In the genomic region with DNA sequence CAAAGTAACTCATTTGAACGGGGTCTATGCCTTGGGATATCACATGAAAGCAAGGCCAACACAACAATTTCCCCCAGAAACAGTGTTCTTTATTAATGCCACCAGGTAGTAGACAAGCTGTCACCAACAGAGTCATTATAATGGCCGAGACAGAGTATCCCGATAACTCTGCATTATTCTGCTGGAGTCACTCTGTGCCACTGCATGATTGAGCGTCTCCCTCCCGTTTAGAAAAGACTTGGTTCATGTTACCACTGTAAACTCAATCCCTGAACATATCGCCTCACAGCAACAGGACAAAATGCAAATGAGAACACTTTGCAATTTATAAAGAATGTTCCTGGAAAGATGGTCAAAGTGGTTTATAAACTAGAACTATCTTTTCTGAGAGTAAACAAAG, we compare ENCODE assay signal across 25 cellular contexts.
DNase-seq lines count a peak whose midpoint lies in the region; ATAC-seq and TF ChIP-seq lines count a peak whose summit lies in the region.
"Had no signal": no experiment of that assay in that cellular context is flagged by ENCODE, and none has a peak within 500 bp of the region (broad histone marks: within the 10 kb centered on the region; RNA-seq: fewer than 3 reads in every experiment).

No MANE protein-coding gene starts in this region.

- TF ChIP-seq POLR2A in stomach (IDR thresholded peaks at IDR 0.05): no peak

- intact Hi-C loops in activated CD4-positive, alpha-beta memory T cell treated with anti-CD3 and anti-CD28 coated beads for 36 hours (cut with micrococcal nuclease): no loop called here
- intact Hi-C loops in stomach (cut with DNase I; ENCODE audit: low total_unique reads): no loop called here

- H3K36me3 Mint-ChIP-seq in activated CD4-positive, alpha-beta memory T cell treated with anti-CD3 and anti-CD28 coated beads for 36 hours: no peaks in the 10 kb centered on the region
- H3K36me3 Mint-ChIP-seq in activated CD4-positive, alpha-beta memory T cell treated with anti-CD3 and anti-CD28 coated beads, Interleukin-2, amount 10 ng/mL, durations not matched to agents 7 days and 5 days (ENCODE audit: low read depth): no peaks in the 10 kb centered on the region
- peaks cover 1 to 12% of the 10 kb centered on the region in 2 donors for H3K36me3 Mint-ChIP-seq in activated T-cell treated with anti-CD3 and anti-CD28 coated beads, Interleukin-2, amount 50 U/mL, for 72 hours (ENCODE audit: insufficient read depth in 2 of 2)
- H3K36me3 Mint-ChIP-seq in activated naive CD8-positive, alpha-beta T cell treated with anti-CD3 and anti-CD28 coated beads, Interleukin-2, amount 50 U/mL, for 24 hours (ENCODE audit: low read depth): peaks cover 17% of the 10 kb centered on the region
- H3K36me3 Mint-ChIP-seq in activated CD8-positive, alpha-beta memory T cell treated with anti-CD3 and anti-CD28 coated beads, Interleukin-2, amount 10 ng/mL, durations not matched to agents 7 days and 5 days: no peaks in the 10 kb centered on the region
- H3K36me3 Mint-ChIP-seq: CD14-positive monocyte; CD8-positive, alpha-beta memory T cell had no signal

- H3K4me3 ChIP-seq in HEK293 (ENCODE audit: low read depth, low read length) (no peak overlapping the region), stomach (no peak overlapping the region)
- H3K4me3 ChIP-seq: A549; BLaER1 treated with 17β-estradiol and CSF1 and Interleukin-3, amounts not matched to agents 10 nM and 100 nM; GM12878; GM23338 had no signal

- H3K27ac ChIP-seq in HEK293 (ENCODE audit: extremely low read depth, low read depth, low read length): no peak overlapping the region
- no peak overlapping the region for H3K27ac ChIP-seq in stomach
- H3K27ac ChIP-seq: A549; BLaER1 treated with 17β-estradiol and CSF1 and Interleukin-3, amounts not matched to agents 10 nM and 100 nM had no signal

- TF ChIP-seq EP300 in stomach (IDR thresholded peaks at IDR 0.05): no peak

- no peak for DNase-seq in activated CD4-positive, alpha-beta memory T cell treated with anti-CD3 and anti-CD28 coated beads for 36 hours
- no peak for DNase-seq in activated CD4-positive, alpha-beta memory T cell treated with anti-CD3 and anti-CD28 coated beads, Interleukin-2, amount 10 ng/mL, durations not matched to agents 7 days and 5 days
- DNase-seq in activated T-cell treated with anti-CD3 and anti-CD28 coated beads, Interleukin-2, amount 50 U/mL, for 72 hours: no peak
- DNase-seq in activated T-cell treated with anti-CD3 and anti-CD28 coated beads for 4 hours: no peak
- DNase-seq in activated naive CD8-positive, alpha-beta T cell treated with anti-CD3 and anti-CD28 coated beads, Interleukin-2, amount 50 U/mL, for 24 hours: no peak
- no peak for DNase-seq in activated CD8-positive, alpha-beta memory T cell treated with anti-CD3 and anti-CD28 coated beads, Interleukin-2, amount 10 ng/mL, durations not matched to agents 7 days and 5 days
- no peak for DNase-seq in stomach
- DNase-seq: 8988T; ACHN; AML-193; BE2C; CD4-positive, alpha-beta T cell; CD8-positive, alpha-beta memory T cell; DMS 273 treated with DMSO at 0.1 percent for 48 hours; DMS79; EL; GDM1; H9 had no signal

- no peaks in the 10 kb centered on the region for H3K9me3 ChIP-seq in HEK293 (ENCODE audit: control insufficient read depth, insufficient read depth, low read depth, low read length)
- peaks cover 0 to 3% (median 0%) of the 10 kb centered on the region in 4 donors for H3K9me3 ChIP-seq in stomach
- H3K9me3 ChIP-seq: A549; BE2C; BLaER1 treated with 17β-estradiol and CSF1 and Interleukin-3, amounts not matched to agents 10 nM and 100 nM had no signal

- H3K27me3 ChIP-seq in stomach: no peaks in the 10 kb centered on the region
- H3K27me3 ChIP-seq: BE2C; BLaER1 treated with 17β-estradiol and CSF1 and Interleukin-3, amounts not matched to agents 10 nM and 100 nM had no signal

- H3K27ac Mint-ChIP-seq in activated CD4-positive, alpha-beta memory T cell treated with anti-CD3 and anti-CD28 coated beads for 36 hours: peak overlapping the region; percentile 64
- H3K27ac Mint-ChIP-seq in activated CD4-positive, alpha-beta memory T cell treated with anti-CD3 and anti-CD28 coated beads, Interleukin-2, amount 10 ng/mL, durations not matched to agents 7 days and 5 days: no peak overlapping the region
- H3K27ac Mint-ChIP-seq in activated T-cell treated with anti-CD3 and anti-CD28 coated beads, Interleukin-2, amount 50 U/mL, for 72 hours: peak overlapping the region; percentile 70
- H3K27ac Mint-ChIP-seq in activated naive CD8-positive, alpha-beta T cell treated with anti-CD3 and anti-CD28 coated beads, Interleukin-2, amount 50 U/mL, for 24 hours: peak overlapping the region; percentile 78
- H3K27ac Mint-ChIP-seq in activated CD8-positive, alpha-beta memory T cell treated with anti-CD3 and anti-CD28 coated beads, Interleukin-2, amount 10 ng/mL, durations not matched to agents 7 days and 5 days: no peak overlapping the region
- H3K27ac Mint-ChIP-seq: CD14-positive monocyte; CD4-positive, alpha-beta T cell; GM23338; H9 had no signal

- H3K4me1 ChIP-seq in HEK293 (ENCODE audit: control insufficient read depth, insufficient read depth, low read length) (0 out of 2 replicates have a peak, but pooled peaks cover 2% of the 10 kb centered on the region), stomach (no peaks in the 10 kb centered on the region)
- H3K4me1 ChIP-seq: A549; BE2C; BLaER1 treated with 17β-estradiol and CSF1 and Interleukin-3, amounts not matched to agents 10 nM and 100 nM had no signal

- 64 to 71% (median 68%) methylated on average over 5 to 6 of the region's 6 CpGs for WGBS in stomach, 5 donors

- H3K9me3 Mint-ChIP-seq in activated CD4-positive, alpha-beta memory T cell treated with anti-CD3 and anti-CD28 coated beads for 36 hours: no peaks in the 10 kb centered on the region
- no peaks in the 10 kb centered on the region for H3K9me3 Mint-ChIP-seq in activated CD4-positive, alpha-beta memory T cell treated with anti-CD3 and anti-CD28 coated beads, Interleukin-2, amount 10 ng/mL, durations not matched to agents 7 days and 5 days
- no peaks in the 10 kb centered on the region for H3K9me3 Mint-ChIP-seq in activated T-cell treated with anti-CD3 and anti-CD28 coated beads, Interleukin-2, amount 50 U/mL, for 72 hours
- H3K9me3 Mint-ChIP-seq in activated naive CD8-positive, alpha-beta T cell treated with anti-CD3 and anti-CD28 coated beads, Interleukin-2, amount 50 U/mL, for 24 hours: peaks cover 5% of the 10 kb centered on the region
- H3K9me3 Mint-ChIP-seq in activated CD8-positive, alpha-beta memory T cell treated with anti-CD3 and anti-CD28 coated beads, Interleukin-2, amount 10 ng/mL, durations not matched to agents 7 days and 5 days (ENCODE audit: low read depth): no peaks in the 10 kb centered on the region
- H3K9me3 Mint-ChIP-seq: CD4-positive, alpha-beta T cell; CD8-positive, alpha-beta memory T cell; H9 had no signal

- CTCF ChIA-PET in activated CD4-positive, alpha-beta memory T cell treated with anti-CD3 and anti-CD28 coated beads for 36 hours (lab: Charles Lee): no interaction called here
- CTCF ChIA-PET in activated CD4-positive, alpha-beta memory T cell treated with anti-CD3 and anti-CD28 coated beads, Interleukin-2, amount 10 ng/mL, durations not matched to agents 7 days and 5 days (lab: Charles Lee): no interaction called here
- CTCF ChIA-PET in HEK293 (lab: Yijun Ruan, JAX): no interaction called here
- CTCF ChIA-PET in activated CD8-positive, alpha-beta memory T cell treated with anti-CD3 and anti-CD28 coated beads, Interleukin-2, amount 10 ng/mL, durations not matched to agents 7 days and 5 days (lab: Charles Lee): no interaction called here

- POLR2A ChIA-PET in activated CD4-positive, alpha-beta memory T cell treated with anti-CD3 and anti-CD28 coated beads for 36 hours (lab: Charles Lee): no interaction called here
- POLR2A ChIA-PET in activated CD4-positive, alpha-beta memory T cell treated with anti-CD3 and anti-CD28 coated beads, Interleukin-2, amount 10 ng/mL, durations not matched to agents 7 days and 5 days (lab: Charles Lee): no interaction called here
- POLR2A ChIA-PET in HEK293 (lab: Yijun Ruan, JAX): no interaction called here

- H3K4me3 Mint-ChIP-seq in activated CD4-positive, alpha-beta memory T cell treated with anti-CD3 and anti-CD28 coated beads for 36 hours: no peak overlapping the region
- H3K4me3 Mint-ChIP-seq in activated CD4-positive, alpha-beta memory T cell treated with anti-CD3 and anti-CD28 coated beads, Interleukin-2, amount 10 ng/mL, durations not matched to agents 7 days and 5 days: no peak overlapping the region
- peak overlapping the region in 1 of 2 donors; percentile 49 for H3K4me3 Mint-ChIP-seq in activated T-cell treated with anti-CD3 and anti-CD28 coated beads, Interleukin-2, amount 50 U/mL, for 72 hours
- no peak overlapping the region for H3K4me3 Mint-ChIP-seq in activated naive CD8-positive, alpha-beta T cell treated with anti-CD3 and anti-CD28 coated beads, Interleukin-2, amount 50 U/mL, for 24 hours
- no peak overlapping the region for H3K4me3 Mint-ChIP-seq in activated CD8-positive, alpha-beta memory T cell treated with anti-CD3 and anti-CD28 coated beads, Interleukin-2, amount 10 ng/mL, durations not matched to agents 7 days and 5 days
- H3K4me3 Mint-ChIP-seq: CD14-positive monocyte; CD4-positive, alpha-beta T cell; GM23338; H9 had no signal

- no peak for ATAC-seq in activated T-cell treated with anti-CD3 and anti-CD28 coated beads, Interleukin-2, amount 50 U/mL, for 72 hours (replicated peaks in 1 of 2)
- ATAC-seq in activated naive CD8-positive, alpha-beta T cell treated with anti-CD3 and anti-CD28 coated beads, Interleukin-2, amount 50 U/mL, for 24 hours: no peak
- no peak for ATAC-seq in activated CD8-positive, alpha-beta memory T cell treated with anti-CD3 and anti-CD28 coated beads, Interleukin-2, amount 10 ng/mL, durations not matched to agents 7 days and 5 days
- ATAC-seq: A549, GM12878, GM23338, HCT116 had no signal

- TF ChIP-seq CTCF in HEK293 (tag by site-specific recombination; IDR thresholded peaks at IDR 0.05) (no peak), stomach (IDR thresholded peaks at IDR 0.05) (no peak)

- peaks cover 28% of the 10 kb centered on the region for H3K4me1 Mint-ChIP-seq in activated CD4-positive, alpha-beta memory T cell treated with anti-CD3 and anti-CD28 coated beads for 36 hours (ENCODE audit: low read depth)
- H3K4me1 Mint-ChIP-seq in activated CD4-positive, alpha-beta memory T cell treated with anti-CD3 and anti-CD28 coated beads, Interleukin-2, amount 10 ng/mL, durations not matched to agents 7 days and 5 days: peaks cover 6% of the 10 kb centered on the region
- peaks cover 52% of the 10 kb centered on the region for H3K4me1 Mint-ChIP-seq in activated T-cell treated with anti-CD3 and anti-CD28 coated beads, Interleukin-2, amount 50 U/mL, for 72 hours (ENCODE audit: low read depth)
- peaks cover 53% of the 10 kb centered on the region for H3K4me1 Mint-ChIP-seq in activated naive CD8-positive, alpha-beta T cell treated with anti-CD3 and anti-CD28 coated beads, Interleukin-2, amount 50 U/mL, for 24 hours
- no peaks in the 10 kb centered on the region for H3K4me1 Mint-ChIP-seq in activated CD8-positive, alpha-beta memory T cell treated with anti-CD3 and anti-CD28 coated beads, Interleukin-2, amount 10 ng/mL, durations not matched to agents 7 days and 5 days
- H3K4me1 Mint-ChIP-seq: CD14-positive monocyte, GM23338, H9 had no signal

- H3K36me3 ChIP-seq in HEK293 (ENCODE audit: control insufficient read depth in 2 of 2, insufficient read depth in 1 of 2, low read length in 2 of 2): no peaks in the 10 kb centered on the region
- H3K36me3 ChIP-seq in stomach: no peaks in the 10 kb centered on the region
- H3K36me3 ChIP-seq: BE2C; BLaER1 treated with 17β-estradiol and CSF1 and Interleukin-3, amounts not matched to agents 10 nM and 100 nM had no signal

- no peaks in the 10 kb centered on the region for H3K27me3 Mint-ChIP-seq in activated CD4-positive, alpha-beta memory T cell treated with anti-CD3 and anti-CD28 coated beads for 36 hours
- no peaks in the 10 kb centered on the region for H3K27me3 Mint-ChIP-seq in activated CD4-positive, alpha-beta memory T cell treated with anti-CD3 and anti-CD28 coated beads, Interleukin-2, amount 10 ng/mL, durations not matched to agents 7 days and 5 days
- no peaks in the 10 kb centered on the region for H3K27me3 Mint-ChIP-seq in activated T-cell treated with anti-CD3 and anti-CD28 coated beads, Interleukin-2, amount 50 U/mL, for 72 hours (ENCODE audit: low read depth)
- no peaks in the 10 kb centered on the region for H3K27me3 Mint-ChIP-seq in activated naive CD8-positive, alpha-beta T cell treated with anti-CD3 and anti-CD28 coated beads, Interleukin-2, amount 50 U/mL, for 24 hours
- H3K27me3 Mint-ChIP-seq in activated CD8-positive, alpha-beta memory T cell treated with anti-CD3 and anti-CD28 coated beads, Interleukin-2, amount 10 ng/mL, durations not matched to agents 7 days and 5 days: no peaks in the 10 kb centered on the region
- H3K27me3 Mint-ChIP-seq: CD4-positive, alpha-beta T cell had no signal

Comparison
In these comparisons a context has a peak if more than half of its experiments do, and no peak if none do; other contexts are left out.
1. H3K27ac Mint-ChIP-seq: peak in activated CD4-positive, alpha-beta memory T cell treated with anti-CD3 and anti-CD28 coated beads for 36 hours (single experiment), activated T-cell treated with anti-CD3 and anti-CD28 coated beads, Interleukin-2, amount 50 U/mL, for 72 hours (single experiment) and activated naive CD8-positive, alpha-beta T cell treated with anti-CD3 and anti-CD28 coated beads, Interleukin-2, amount 50 U/mL, for 24 hours (single experiment); none in activated CD4-positive, alpha-beta memory T cell treated with anti-CD3 and anti-CD28 coated beads, Interleukin-2, amount 10 ng/mL, durations not matched to agents 7 days and 5 days (single experiment) and activated CD8-positive, alpha-beta memory T cell treated with anti-CD3 and anti-CD28 coated beads, Interleukin-2, amount 10 ng/mL, durations not matched to agents 7 days and 5 days (single experiment).